In genomic region chr6:83341765-83342164, GRCh38 we compare ENCODE assay signal across 29 cellular contexts.
DNase-seq lines count a peak whose midpoint lies in the region; ATAC-seq, FAIRE-seq and TF ChIP-seq lines count a peak whose summit lies in the region.
"Had no signal": no experiment of that assay in that cellular context is flagged by ENCODE, and none has a peak within 500 bp of the region (broad histone marks: within the 10 kb centered on the region; RNA-seq: fewer than 3 reads in every experiment).

No MANE protein-coding gene starts in this region.

- H3K4me2 ChIP-seq in HepG2 (ENCODE audit: low read depth, low read length) (no peak overlapping the region), OCI-LY7 (ENCODE audit: low read length) (no peak overlapping the region), K562 (ENCODE audit: insufficient read depth, low read length) (no peak overlapping the region)

- TF ChIP-seq POLR2A in HepG2 (IDR thresholded peaks at IDR 0.05; ENCODE audit: insufficient read depth in 1 of 2, low read depth in 2 of 2, low read length in 2 of 2) (no peak), right lobe of liver (IDR thresholded peaks at IDR 0.05) (no peak), K562 (conservative IDR thresholded peaks at IDR 0.05) (no peak), testis (IDR thresholded peaks at IDR 0.05) (no peak), erythroblast (IDR thresholded peaks at IDR 0.05; ENCODE audit: low read length) (no peak)

- no peaks in the 10 kb centered on the region for H3K79me2 ChIP-seq in HepG2 (ENCODE audit: insufficient read depth, low read length)
- H3K79me2 ChIP-seq in OCI-LY7 (ENCODE audit: insufficient read depth, low read depth, low read length) = no peaks in the 10 kb centered on the region
- H3K79me2 ChIP-seq in K562 (ENCODE audit: control insufficient read depth, insufficient read depth, low read length) = no peaks in the 10 kb centered on the region

- H3K9ac ChIP-seq in HepG2 (ENCODE audit: insufficient read depth, low read depth, low read length) (no peak overlapping the region), K562 (ENCODE audit: insufficient read depth in 1 of 2, low read depth in 2 of 2, low read length in 2 of 2) (no peak overlapping the region)

- H3K4me3 ChIP-seq in HepG2 (replicated peaks in 1 of 3; ENCODE audit: insufficient read depth in 1 of 3, low read depth in 2 of 3, low read length in 3 of 3) = no peak overlapping the region
- H3K4me3 ChIP-seq in right lobe of liver = no peak overlapping the region
- no peak overlapping the region for H3K4me3 ChIP-seq in OCI-LY7 (ENCODE audit: low read depth, low read length, poor library complexity, severe bottlenecking)
- H3K4me3 ChIP-seq in K562 = no peak overlapping the region
- no peak overlapping the region for H3K4me3 ChIP-seq in testis
- H3K4me3 ChIP-seq: SJCRH30 had no signal

- H3K27me3 ChIP-seq in HepG2 (ENCODE audit: control insufficient read depth in 1 of 2, insufficient read depth in 2 of 2, low read length in 2 of 2) (no peaks in the 10 kb centered on the region; a peak in 1 of 5 replicates), right lobe of liver (no peaks in the 10 kb centered on the region), K562 (ENCODE audit: control insufficient read depth in 2 of 2, insufficient read depth in 2 of 2, low read length in 2 of 2) (no peaks in the 10 kb centered on the region), testis (no peaks in the 10 kb centered on the region)
- H3K27me3 ChIP-seq: SJCRH30 had no signal

- BruUV-seq in HepG2 (replicated peaks; lab: Mats Ljungman, UMichigan) (no TSS peak), OCI-LY7 (replicated peaks; lab: Mats Ljungman, UMichigan) (no TSS peak), K562 (replicated peaks; lab: Mats Ljungman, UMichigan) (no TSS peak)

- no peaks in the 10 kb centered on the region for H3K9me1 ChIP-seq in K562 (ENCODE audit: control insufficient read depth, insufficient read depth, low read length)

- no peak for TF ChIP-seq EP300 in HepG2 (IDR thresholded peaks at IDR 0.05; ENCODE audit: low read depth in 2 of 2, low read length in 2 of 2)
- TF ChIP-seq EP300 in HepG2 (CRISPR knock-in tag; IDR thresholded peaks at IDR 0.05; ENCODE audit: borderline replicate concordance) = no peak
- no peak for TF ChIP-seq EP300 in K562 (IDR thresholded peaks at IDR 0.05; ENCODE audit: low read length)

- POLR2A ChIA-PET in HepG2 (lab: Yijun Ruan, JAX) (no interaction called here), OCI-LY7 (lab: Charles Lee) (no interaction called here), K562 (lab: Yijun Ruan, JAX) (no interaction called here)

- no peaks in the 10 kb centered on the region for H4K20me1 ChIP-seq in HepG2 (ENCODE audit: insufficient read depth, low read length)
- H4K20me1 ChIP-seq in OCI-LY7 (ENCODE audit: insufficient read depth, low read length) = no peaks in the 10 kb centered on the region
- H4K20me1 ChIP-seq in K562 (replicated peaks; ENCODE audit: control insufficient read depth, insufficient read depth, low read length) = no peaks in the 10 kb centered on the region

- CTCF ChIA-PET in HepG2 (lab: Yijun Ruan, JAX; ENCODE audit: low intra/inter-chr PET ratio, low total read pairs) = no interaction called here
- CTCF ChIA-PET in OCI-LY7 (lab: Charles Lee; ENCODE audit: unreplicated experiment) = no interaction called here
- CTCF ChIA-PET in K562 (lab: Yijun Ruan, JAX; ENCODE audit: low intra/inter-chr PET ratio) = no interaction called here

- no peak overlapping the region for H3K27ac ChIP-seq in HepG2 (ENCODE audit: extremely low read length, insufficient read depth, low read length)
- no peak overlapping the region for H3K27ac ChIP-seq in right lobe of liver
- H3K27ac ChIP-seq in OCI-LY7 (ENCODE audit: low read depth, low read length, poor library complexity, severe bottlenecking) = no peak overlapping the region
- H3K27ac ChIP-seq in K562 (ENCODE audit: extremely low read depth, low read depth, low read length) = no peak overlapping the region
- H3K27ac ChIP-seq in testis = no peak overlapping the region
- H3K27ac ChIP-seq: 22Rv1, C4-2B, SJCRH30 had no signal

- H3K36me3 ChIP-seq in HepG2 (replicated peaks in 1 of 2; ENCODE audit: control insufficient read depth in 1 of 2, insufficient read depth in 2 of 2, low read length in 2 of 2) (no peaks in the 10 kb centered on the region), right lobe of liver (peaks cover 0 to 5% (median 0%) of the 10 kb centered on the region in 4 donors), OCI-LY7 (ENCODE audit: insufficient read depth, low read length) (no peaks in the 10 kb centered on the region), K562 (ENCODE audit: control insufficient read depth, insufficient read depth, low read length) (no peaks in the 10 kb centered on the region; the same call in 2 of the 3 replicates), testis (ENCODE audit: low read depth, missing control alignments) (no peaks in the 10 kb centered on the region)
- H3K36me3 ChIP-seq: SJCRH30 had no signal

- in situ Hi-C loops in HepG2 (cut with HindIII; ENCODE audit: extremely low pct_ligation_motif_present, low pct_unique_long_range_greater_than_20kb) (no loop called here), K562 (cut with MboI) (no loop called here)

- H2AFZ ChIP-seq in HepG2 (ENCODE audit: low read length) = no peak overlapping the region
- H2AFZ ChIP-seq in OCI-LY7 (ENCODE audit: low read length) = peak overlapping the region; percentile 26; the same call in 1 of the 2 replicates
- no peak overlapping the region for H2AFZ ChIP-seq in K562 (ENCODE audit: low read depth, low read length)

- H3K4me1 ChIP-seq in HepG2 (ENCODE audit: insufficient read depth, low read length) (no peaks in the 10 kb centered on the region), right lobe of liver (no peaks in the 10 kb centered on the region), OCI-LY7 (ENCODE audit: insufficient read depth, low read length, poor library complexity, severe bottlenecking) (no peaks in the 10 kb centered on the region), K562 (replicated peaks in 1 of 2; ENCODE audit: control insufficient read depth in 2 of 2, insufficient read depth in 2 of 2, low read length in 2 of 2) (no peaks in the 10 kb centered on the region), testis (no peaks in the 10 kb centered on the region)
- H3K4me1 ChIP-seq: Caco-2, SJCRH30 had no signal

- TF ChIP-seq RAD21 in HepG2 (CRISPR knock-in tag; IDR thresholded peaks at IDR 0.05) (no peak), K562 (CRISPR knock-in tag; conservative IDR thresholded peaks at IDR 0.05 in 1 of 2, IDR thresholded peaks at IDR 0.05 in 1 of 2) (no peak)

- WGBS in HepG2 (ENCODE audit: low lambda C conversion rate) = 24% methylated on average over 2 of the region's 2 CpGs
- 83% methylated on average over 2 of the region's 2 CpGs for WGBS in right lobe of liver (ENCODE audit: insufficient coverage, low coverage, low lambda C conversion rate, missing lambda C conversion rate)
- 49% methylated on average over 2 of the region's 2 CpGs for WGBS in K562 (ENCODE audit: insufficient coverage, low coverage, missing lambda C conversion rate)
- WGBS in testis, 2 donors = 55 to 65% methylated on average over 2 of the region's 2 CpGs

- H3K9me2 ChIP-seq in OCI-LY7 (ENCODE audit: insufficient read depth, low read length) = no peaks in the 10 kb centered on the region

- intact Hi-C loops in HepG2 (cut with micrococcal nuclease; ENCODE audit: unreplicated experiment) = no loop called here
- intact Hi-C loops in right lobe of liver (cut with DNase I) = no loop called here
- intact Hi-C loops in OCI-LY7 (cut with micrococcal nuclease; ENCODE audit: unreplicated experiment) = no loop called here
- intact Hi-C loops in K562 (cut with micrococcal nuclease) = no loop called here
- intact Hi-C loops in testis (cut with DNase I; ENCODE audit: low total_unique reads) = no loop called here

- DNase-seq in HepG2 (ENCODE audit: low spot score) (peak; percentile 0), right lobe of liver (no peak), OCI-LY7 (ENCODE audit: low spot score) (no peak), K562 (ENCODE audit: extremely low read depth in 1 of 4, low spot score in 3 of 4) (no peak), testis (peak; percentile 22), erythroblast (lab: John Stamatoyannopoulos, UW) (no peak), cerebellum (ENCODE audit: low spot score) (no peak)
- DNase-seq: Caco-2; CD8-positive, alpha-beta T cell; DMS 273 treated with DMSO at 0.1 percent for 48 hours; DMS79 treated with DMSO at 0.1 percent for 48 hours; HCEC 1CT; Kasumi-1; MM.1S; NCI-H1048; NCI-H1417; NCI-H1694; NCI-H2029 treated with DMSO at 0.1 percent for 48 hours; NCI-H2227 treated with DMSO at 0.1 percent for 48 hours; NCI-H526 treated with DMSO at 0.1 percent for 48 hours had no signal

- TF ChIP-seq CTCF in HepG2 (CRISPR knock-in tag; IDR thresholded peaks at IDR 0.05) (no peak), right lobe of liver (IDR thresholded peaks at IDR 0.05) (no peak), OCI-LY7 (conservative IDR thresholded peaks at IDR 0.05; ENCODE audit: low read length) (no peak), K562 (IDR thresholded peaks at IDR 0.05 in 2 of 3, conservative IDR thresholded peaks at IDR 0.05 in 1 of 3; ENCODE audit: insufficient read depth in 2 of 3, low read depth in 1 of 3, low read length in 3 of 3) (no peak), testis (IDR thresholded peaks at IDR 0.05) (no peak)

- no peak for FAIRE-seq in HepG2 (lab: Jason Lieb, UNC)
- FAIRE-seq in K562 (lab: Jason Lieb, UNC) = no peak
- FAIRE-seq: GM19239, H1, RCC 7860 had no signal

- H3K9me3 ChIP-seq in HepG2 (ENCODE audit: low read length) = no peaks in the 10 kb centered on the region
- no peaks in the 10 kb centered on the region for H3K9me3 ChIP-seq in right lobe of liver
- H3K9me3 ChIP-seq in OCI-LY7 (ENCODE audit: low read length) = no peaks in the 10 kb centered on the region
- no peaks in the 10 kb centered on the region for H3K9me3 ChIP-seq in K562 (replicated peaks; ENCODE audit: control insufficient read depth, insufficient read depth, low read depth, low read length)
- H3K9me3 ChIP-seq in testis = no peaks in the 10 kb centered on the region
- H3K9me3 ChIP-seq: SJCRH30 had no signal

- ATAC-seq in HepG2 (no peak), right lobe of liver (no peak), K562 (peak; percentile 54), GM19395 (IDR thresholded peaks at IDR 0.05; ENCODE audit: unreplicated experiment) (no peak)
- ATAC-seq: CD8-positive, alpha-beta T cell; Right ventricle myocardium inferior; SK-N-SH treated with all-trans-retinoic acid at 6 μM for 48 hours had no signal

TF ChIP-seq in K562, 482 proteins besides CTCF, POLR2A, EP300 and RAD21:
- TF ChIP-seq NFYB (IDR thresholded peaks at IDR 0.05; ENCODE audit: extremely low read depth, insufficient read length) (peak; percentile 40), ZNF165 (CRISPR knock-in tag; IDR thresholded peaks at IDR 0.05; ENCODE audit: borderline replicate concordance) (no peak)

Comparison
In these comparisons a context has a peak if more than half of its experiments do, and no peak if none do; other contexts are left out.
1. DNase-seq: peak in HepG2 (single experiment) and testis (single experiment); none in right lobe of liver (0 of 3), OCI-LY7 (single experiment), K562 (0 of 4), erythroblast (0 of 2) and cerebellum (single experiment).
2. Of the 241 proteins assayed by ChIP-seq in both HepG2 and K562: peak only in HepG2: none; only in K562: none; in both: NFYB; in neither: 240.